ENCODE assay signal across 13 cellular contexts in the genomic region with DNA sequence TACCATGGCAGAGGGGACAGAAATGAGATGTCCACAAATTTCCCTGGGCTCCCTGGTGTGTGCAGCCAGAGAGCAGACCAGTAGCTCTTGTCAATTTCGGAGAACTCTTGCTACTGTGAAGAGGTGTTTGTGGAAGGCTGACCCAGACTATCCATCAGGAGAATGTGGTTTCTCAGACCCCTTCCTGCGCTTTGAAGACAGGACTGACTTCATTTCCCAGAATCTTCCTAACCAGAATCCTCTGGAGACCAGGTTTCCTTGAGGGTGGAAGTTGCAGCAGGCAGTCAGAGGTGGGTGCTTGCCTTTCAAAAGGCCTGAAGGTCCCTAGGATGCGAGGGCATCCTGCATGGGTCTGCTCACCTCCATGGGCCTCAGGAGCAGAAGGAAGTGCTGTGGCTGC.
A peak's percentile ranks its signal among the peaks of the same experiment; 100 is the strongest.
DNase-seq lines count a peak whose midpoint lies in the region; ATAC-seq and TF ChIP-seq lines count a peak whose summit lies in the region.
"Had no signal": no experiment of that assay in that cellular context is flagged by ENCODE, and none has a peak within 500 bp of the region (broad histone marks: within the 10 kb centered on the region; RNA-seq: fewer than 3 reads in every experiment).

No MANE protein-coding gene starts in this region.

- no peaks in the 10 kb centered on the region for H3K79me2 ChIP-seq in PC-3 (ENCODE audit: low read length)

- H3F3A ChIP-seq in PC-3 (ENCODE audit: low read length, unreplicated experiment), result no peaks in the 10 kb centered on the region

- no peak overlapping the region for H3K23ac ChIP-seq in neuronal stem cell (ENCODE audit: low read depth, low read length, poor library complexity)

- WGBS in neuronal stem cell (ENCODE audit: extremely low coverage in 2 of 2, insufficient read length in 2 of 2, insufficient replicate concordance in 1 of 2), 2 donors, result no CpG with 5 or more reads among the region's 3 CpGs

- ATAC-seq in PC-3 (no peak), SK-N-SH treated with all-trans-retinoic acid at 6 μM for 48 hours (no peak)
- ATAC-seq: A549, HepG2 had no signal

- peak overlapping the region; percentile 45 for H3K4me2 ChIP-seq in BLaER1
- peak overlapping the region in 9 of 11 experiments; percentile 43 to 65 (median 48); a peak in 18 of 22 replicates for H3K4me2 ChIP-seq in BLaER1 treated with 17β-estradiol and CSF1 and Interleukin-3, amounts not matched to agents 10 nM and 100 nM
- H3K4me2 ChIP-seq in PC-3 (ENCODE audit: low read length), result no peak overlapping the region
- H3K4me2 ChIP-seq in neuronal stem cell (ENCODE audit: insufficient read depth, low read length, poor library complexity, severe bottlenecking), result no peak overlapping the region
- H3K4me2 ChIP-seq: A549 had no signal

- intact Hi-C loops in PC-3 (cut with micrococcal nuclease), result no loop called here

- no peak overlapping the region for H2BK5ac ChIP-seq in neuronal stem cell (ENCODE audit: low read length)

- no peak overlapping the region for H3K14ac ChIP-seq in neuronal stem cell (ENCODE audit: low read length)

- BruUV-seq in PC-3 (replicated peaks; lab: Mats Ljungman, UMichigan), result TSS peak; percentile 14

- H4K8ac ChIP-seq in neuronal stem cell (ENCODE audit: low read depth, low read length), result no peak overlapping the region

- no peak for TF ChIP-seq CTCF in PC-3 (conservative IDR thresholded peaks at IDR 0.05; ENCODE audit: low read depth, low read length)

- no peak overlapping the region for H2AK5ac ChIP-seq in neuronal stem cell (ENCODE audit: low read depth, low read length)

- H3K18ac ChIP-seq in neuronal stem cell (ENCODE audit: low read length), result peak overlapping the region; percentile 67

- H3K27ac ChIP-seq in BLaER1, result no peak overlapping the region
- H3K27ac ChIP-seq in BLaER1 treated with 17β-estradiol and CSF1 and Interleukin-3, amounts not matched to agents 10 nM and 100 nM, result peak overlapping the region in 2 of 11 experiments; percentile 1 to 15; a peak in 1 of 22 replicates
- H3K27ac ChIP-seq in PC-3 (ENCODE audit: low read length), result no peak overlapping the region
- H3K27ac ChIP-seq in neuronal stem cell (replicated peaks; ENCODE audit: low read length), result no peak overlapping the region

- H3K4me1 ChIP-seq in BLaER1 (peaks cover 19% of the 10 kb centered on the region), PC-3 (ENCODE audit: insufficient read depth, low read length) (no peaks in the 10 kb centered on the region), neuronal stem cell (ENCODE audit: control insufficient read depth in 2 of 2, insufficient read depth in 1 of 2, low read depth in 1 of 2, low read length in 2 of 2) (no peaks in the 10 kb centered on the region)
- H3K4me1 ChIP-seq in BLaER1 treated with 17β-estradiol and CSF1 and Interleukin-3, amounts not matched to agents 10 nM and 100 nM, result peaks cover 0 to 26% (median 20%) of the 10 kb centered on the region in 10 experiments; a peak in 18 of 20 replicates
- H3K4me1 ChIP-seq: A549, BE2C had no signal

- H3K9me3 ChIP-seq in BLaER1, result no peaks in the 10 kb centered on the region
- peaks cover 0 to 17% (median 5%) of the 10 kb centered on the region in 11 experiments; a peak in 9 of 22 replicates for H3K9me3 ChIP-seq in BLaER1 treated with 17β-estradiol and CSF1 and Interleukin-3, amounts not matched to agents 10 nM and 100 nM (replicated peaks in 1 of 11)
- H3K9me3 ChIP-seq in PC-3 (ENCODE audit: low read length), result no peaks in the 10 kb centered on the region
- H3K9me3 ChIP-seq in neuronal stem cell (replicated peaks in 1 of 2; ENCODE audit: control insufficient read depth in 2 of 2, insufficient read depth in 1 of 2, low read depth in 1 of 2, low read length in 2 of 2), result no peaks in the 10 kb centered on the region
- H3K9me3 ChIP-seq: A549, BE2C had no signal

- H3K36me3 ChIP-seq in BLaER1 (no peaks in the 10 kb centered on the region), PC-3 (ENCODE audit: low read depth, low read length) (peaks cover 68% of the 10 kb centered on the region), neuronal stem cell (replicated peaks in 1 of 2; ENCODE audit: control insufficient read depth in 2 of 2, insufficient read depth in 2 of 2, low read length in 2 of 2) (no peaks in the 10 kb centered on the region)
- H3K36me3 ChIP-seq in BLaER1 treated with 17β-estradiol and CSF1 and Interleukin-3, amounts not matched to agents 10 nM and 100 nM, result no peaks in the 10 kb centered on the region
- H3K36me3 ChIP-seq: BE2C had no signal

- DNase-seq in PC-3 (no peak), neuronal stem cell (ENCODE audit: low spot score) (no peak), GDM1 (lab: John Stamatoyannopoulos, UW) (no peak), medulla oblongata (ENCODE audit: extremely low spot score) (no peak)
- DNase-seq: BE2C, DMS53, HCEC 1CT, HFFc6 had no signal

- POLR2A ChIA-PET in PC-3 (lab: Charles Lee; ENCODE audit: unreplicated experiment), result no interaction called here

- no peak overlapping the region for H3K4ac ChIP-seq in neuronal stem cell (ENCODE audit: low read length)

- CTCF ChIA-PET in PC-3 (lab: Charles Lee), result no interaction called here

- H3K79me1 ChIP-seq in neuronal stem cell (ENCODE audit: low read depth, low read length), result no peaks in the 10 kb centered on the region

- H3K4me3 ChIP-seq in BLaER1 (no peak overlapping the region), PC-3 (ENCODE audit: low read length) (no peak overlapping the region), neuronal stem cell (ENCODE audit: low read length in 2 of 2) (no peak overlapping the region)
- H3K4me3 ChIP-seq in BLaER1 treated with 17β-estradiol and CSF1 and Interleukin-3, amounts not matched to agents 10 nM and 100 nM, result no peak overlapping the region
- H3K4me3 ChIP-seq: A549 had no signal

- no peaks in the 10 kb centered on the region for H3K9me2 ChIP-seq in PC-3 (replicated peaks; ENCODE audit: low read length)

- no peak overlapping the region for H2BK15ac ChIP-seq in neuronal stem cell (ENCODE audit: low read length)

- no peak overlapping the region for H2BK12ac ChIP-seq in neuronal stem cell (ENCODE audit: low read length)

- H3K9ac ChIP-seq in BLaER1 (0 out of 2 replicates have a peak overlapping the region, but pooled peaks have one; percentile 7), PC-3 (ENCODE audit: low read length) (no peak overlapping the region), neuronal stem cell (ENCODE audit: low read depth, low read length, poor library complexity) (no peak overlapping the region)
- peak overlapping the region in 2 of 11 experiments; percentile 20 to 21; a peak in 2 of 22 replicates for H3K9ac ChIP-seq in BLaER1 treated with 17β-estradiol and CSF1 and Interleukin-3, amounts not matched to agents 10 nM and 100 nM

- H4K91ac ChIP-seq in neuronal stem cell (ENCODE audit: low read depth, low read length, poor library complexity), result no peak overlapping the region

- H2AFZ ChIP-seq in PC-3 (ENCODE audit: low read length) (no peak overlapping the region), neuronal stem cell (ENCODE audit: low read length) (no peak overlapping the region)

- H2BK120ac ChIP-seq in neuronal stem cell (ENCODE audit: low read depth, low read length), result no peak overlapping the region

- H3K27me3 ChIP-seq in BLaER1 (no peaks in the 10 kb centered on the region), PC-3 (ENCODE audit: low read length) (no peaks in the 10 kb centered on the region), neuronal stem cell (ENCODE audit: control insufficient read depth in 3 of 3, insufficient read depth in 3 of 3, low read depth in 1 of 3, low read length in 3 of 3) (peaks cover 0 to 15% (median 0%) of the 10 kb centered on the region in 3 experiments)
- no peaks in the 10 kb centered on the region for H3K27me3 ChIP-seq in BLaER1 treated with 17β-estradiol and CSF1 and Interleukin-3, amounts not matched to agents 10 nM and 100 nM
- H3K27me3 ChIP-seq: BE2C had no signal

- H4K20me1 ChIP-seq in BLaER1, result no peaks in the 10 kb centered on the region
- no peaks in the 10 kb centered on the region for H4K20me1 ChIP-seq in BLaER1 treated with 17β-estradiol and CSF1 and Interleukin-3, amounts not matched to agents 10 nM and 100 nM
- H4K20me1 ChIP-seq in PC-3 (ENCODE audit: low read length), result no peaks in the 10 kb centered on the region

TF ChIP-seq in SK-N-SH treated with all-trans-retinoic acid at 6 μM for 48 hours, 23 proteins besides CTCF, POLR2A, EP300 and RAD21 (continues in another document):
- no peak for TF ChIP-seq ZFP30 (CRISPR knock-in tag; IDR thresholded peaks at IDR 0.05)
- TF ChIP-seq, protein P1, sequence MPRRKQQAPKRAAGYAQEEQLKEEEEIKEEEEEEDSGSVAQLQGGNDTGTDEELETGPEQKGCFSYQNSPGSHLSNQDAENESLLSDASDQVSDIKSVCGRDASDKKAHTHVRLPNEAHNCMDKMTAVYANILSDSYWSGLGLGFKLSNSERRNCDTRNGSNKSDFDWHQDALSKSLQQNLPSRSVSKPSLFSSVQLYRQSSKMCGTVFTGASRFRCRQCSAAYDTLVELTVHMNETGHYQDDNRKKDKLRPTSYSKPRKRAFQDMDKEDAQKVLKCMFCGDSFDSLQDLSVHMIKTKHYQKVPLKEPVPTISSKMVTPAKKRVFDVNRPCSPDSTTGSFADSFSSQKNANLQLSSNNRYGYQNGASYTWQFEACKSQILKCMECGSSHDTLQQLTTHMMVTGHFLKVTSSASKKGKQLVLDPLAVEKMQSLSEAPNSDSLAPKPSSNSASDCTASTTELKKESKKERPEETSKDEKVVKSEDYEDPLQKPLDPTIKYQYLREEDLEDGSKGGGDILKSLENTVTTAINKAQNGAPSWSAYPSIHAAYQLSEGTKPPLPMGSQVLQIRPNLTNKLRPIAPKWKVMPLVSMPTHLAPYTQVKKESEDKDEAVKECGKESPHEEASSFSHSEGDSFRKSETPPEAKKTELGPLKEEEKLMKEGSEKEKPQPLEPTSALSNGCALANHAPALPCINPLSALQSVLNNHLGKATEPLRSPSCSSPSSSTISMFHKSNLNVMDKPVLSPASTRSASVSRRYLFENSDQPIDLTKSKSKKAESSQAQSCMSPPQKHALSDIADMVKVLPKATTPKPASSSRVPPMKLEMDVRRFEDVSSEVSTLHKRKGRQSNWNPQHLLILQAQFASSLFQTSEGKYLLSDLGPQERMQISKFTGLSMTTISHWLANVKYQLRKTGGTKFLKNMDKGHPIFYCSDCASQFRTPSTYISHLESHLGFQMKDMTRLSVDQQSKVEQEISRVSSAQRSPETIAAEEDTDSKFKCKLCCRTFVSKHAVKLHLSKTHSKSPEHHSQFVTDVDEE (CRISPR knock-in tag; IDR thresholded peaks at IDR 0.05), result no peak

Comparison
In these comparisons a context has a peak if more than half of its experiments do, and no peak if none do; other contexts are left out.
1. H3K4me2 ChIP-seq: peak in BLaER1 (single experiment) and BLaER1 treated with 17β-estradiol and CSF1 and Interleukin-3, amounts not matched to agents 10 nM and 100 nM (9 of 11); none in PC-3 (single experiment) and neuronal stem cell (single experiment).